In genomic region chr20:44651507-44652373, GRCh38 we compare ENCODE assay signal across 8 cellular contexts. TPM values are rescaled to one million over a fixed set of nuclear protein-coding genes. Genes with fewer than 3 reads are reported as not detected.
DNase-seq lines count a peak whose midpoint lies in the region; ATAC-seq lines count a peak whose summit lies in the region.

TSS of gene ADA (minus strand) at chr20:44651699. CDS start at chr20:44651607, 92 bp downstream.

- peak within 1 kb of the TSS; percentile 99 for H2AFZ ChIP-seq in neuronal stem cell (ENCODE audit: low read length)

- peak within 1 kb of the TSS; percentile 73 for H3K4me2 ChIP-seq in neuronal stem cell (ENCODE audit: insufficient read depth, low read length, poor library complexity, severe bottlenecking)

- H3K14ac ChIP-seq in neuronal stem cell (ENCODE audit: low read length), result peak within 1 kb of the TSS; percentile 86

- H3K23ac ChIP-seq in neuronal stem cell (ENCODE audit: low read depth, low read length, poor library complexity), result peak within 1 kb of the TSS; percentile 83

- H3K27me3 ChIP-seq in neuronal stem cell (ENCODE audit: control insufficient read depth in 3 of 3, insufficient read depth in 3 of 3, low read depth in 1 of 3, low read length in 3 of 3), result peaks cover 0 to 3% (median 0%) of the 10 kb centered on the region in 3 experiments

- peak; percentile 80 for DNase-seq in D341Med (ENCODE audit: low spot score)
- DNase-seq in OCI-M1 (lab: John Stamatoyannopoulos, UW), result peak; percentile 65
- DNase-seq in activated naive CD4-positive, alpha-beta T cell treated with anti-CD3 and anti-CD28 coated beads, Interleukin-2, amount 50 U/mL, for 16 hours, result peak; percentile 55
- DNase-seq in glomerular endothelial cell (ENCODE audit: extremely low read depth, low read depth, low spot score), result no peak
- peak; percentile 65 for DNase-seq in neuronal stem cell (ENCODE audit: low spot score)
- DNase-seq in DMS114 treated with DMSO at 0.1 percent for 48 hours (lab: John Stamatoyannopoulos, UW; ENCODE audit: unreplicated experiment), result no peak
- no peak for DNase-seq in occipital lobe (lab: John Stamatoyannopoulos, UW)

- H2BK5ac ChIP-seq in neuronal stem cell (ENCODE audit: low read length), result peak within 1 kb of the TSS; percentile 70

- peak within 1 kb of the TSS; percentile 87 for H2BK12ac ChIP-seq in neuronal stem cell (ENCODE audit: low read length)

- H3K27ac ChIP-seq in neuronal stem cell (replicated peaks; ENCODE audit: low read length), result peak within 1 kb of the TSS; percentile 26

- H4K8ac ChIP-seq in neuronal stem cell (ENCODE audit: low read depth, low read length), result peak within 1 kb of the TSS; percentile 90

- H3K18ac ChIP-seq in neuronal stem cell (ENCODE audit: low read length), result peak within 1 kb of the TSS; percentile 97

- H2BK120ac ChIP-seq in neuronal stem cell (ENCODE audit: low read depth, low read length), result peak within 1 kb of the TSS; percentile 22

- peaks cover 8% of the 10 kb centered on the region for H3K79me1 ChIP-seq in neuronal stem cell (ENCODE audit: low read depth, low read length)

- H2AK5ac ChIP-seq in neuronal stem cell (ENCODE audit: low read depth, low read length), result peak within 1 kb of the TSS; percentile 97

- peak; percentile 37 for ATAC-seq in HG02642 (IDR thresholded peaks at IDR 0.05; ENCODE audit: poor library complexity, unreplicated experiment)

- H3K4me1 ChIP-seq in neuronal stem cell (ENCODE audit: control insufficient read depth in 2 of 2, insufficient read depth in 1 of 2, low read depth in 1 of 2, low read length in 2 of 2), result peaks cover 22 to 23% of the 10 kb centered on the region in 2 donors

- no peak within 1 kb of the TSS for H3K4ac ChIP-seq in neuronal stem cell (ENCODE audit: low read length)

- no peaks in the 10 kb centered on the region for H3K36me3 ChIP-seq in neuronal stem cell (replicated peaks in 1 of 2; ENCODE audit: control insufficient read depth in 2 of 2, insufficient read depth in 2 of 2, low read length in 2 of 2)

- peak within 1 kb of the TSS; percentile 77 for H3K9ac ChIP-seq in neuronal stem cell (ENCODE audit: low read depth, low read length, poor library complexity)

- peak within 1 kb of the TSS; percentile 95 for H2BK15ac ChIP-seq in neuronal stem cell (ENCODE audit: low read length)

- no CpG with 5 or more reads among the region's 91 CpGs for WGBS in neuronal stem cell (ENCODE audit: extremely low coverage in 2 of 2, insufficient read length in 2 of 2, insufficient replicate concordance in 1 of 2), 2 donors

- H3K9me3 ChIP-seq in neuronal stem cell (replicated peaks in 1 of 2; ENCODE audit: control insufficient read depth in 2 of 2, insufficient read depth in 1 of 2, low read depth in 1 of 2, low read length in 2 of 2), result peaks cover 0 to 2% of the 10 kb centered on the region in 2 donors

- H3K4me3 ChIP-seq in neuronal stem cell (ENCODE audit: low read length in 2 of 2), result peak within 1 kb of the TSS; percentile 71 to 88

- no peak within 1 kb of the TSS for H4K91ac ChIP-seq in neuronal stem cell (ENCODE audit: low read depth, low read length, poor library complexity)

RNA-seq across cellular contexts. Expression of gene ADA, which starts in this region (rescaled TPM):
- total RNA-seq in glomerular endothelial cell, result 35.6 and 55.5 TPM in 2 replicates
- 25.3 TPM for polyA plus RNA-seq in neuronal stem cell (2013, experiment 1 of 2)
- 24.1 TPM for polyA plus RNA-seq in neuronal stem cell (2013, experiment 2 of 2)
- 1.7 TPM for total RNA-seq in occipital lobe

Comparison
In these comparisons a context has a peak if more than half of its experiments do, and no peak if none do; other contexts are left out.
1. RNA of gene ADA (total RNA-seq): 35.6 to 55.5 TPM in glomerular endothelial cell; 1.7 TPM in occipital lobe (single experiment); every median in the first group is over 10 times any median in the second.
2. DNase-seq: peak in D341Med (single experiment), OCI-M1 (single experiment), activated naive CD4-positive, alpha-beta T cell treated with anti-CD3 and anti-CD28 coated beads, Interleukin-2, amount 50 U/mL, for 16 hours (single experiment) and neuronal stem cell (single experiment); none in glomerular endothelial cell (single experiment), DMS114 treated with DMSO at 0.1 percent for 48 hours (single experiment) and occipital lobe (single experiment).